1 cellular context compared by ENCODE assay signal in the genomic region with DNA sequence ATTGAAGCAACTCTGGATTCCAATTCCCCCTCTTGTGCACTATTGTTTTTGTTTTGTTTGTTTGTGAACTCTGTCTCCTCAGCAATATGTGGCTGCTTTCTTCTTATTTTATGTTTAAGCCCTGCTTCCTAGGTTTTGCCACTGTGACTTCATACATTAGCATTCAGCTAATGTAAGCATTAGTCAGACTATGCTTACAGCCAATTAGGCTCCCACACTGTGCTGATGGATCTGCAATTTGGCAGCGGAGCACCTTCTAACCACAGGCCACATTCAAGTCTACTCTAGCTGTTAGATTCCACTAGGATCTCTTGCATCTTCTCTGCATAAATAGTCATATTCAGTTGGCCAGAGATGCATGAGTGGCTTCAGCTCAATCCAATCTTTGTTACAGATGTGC.
TF ChIP-seq lines count a peak whose summit lies in the region.

No MANE protein-coding gene starts in this region.

TF ChIP-seq in IMR-90, 13 proteins besides CTCF, POLR2A, EP300 and RAD21:
- TF ChIP-seq CEBPB (IDR thresholded peaks at IDR 0.05; ENCODE audit: low read depth, low read length) = no peak
- TF ChIP-seq FOS (IDR thresholded peaks at IDR 0.05; ENCODE audit: low read depth, low read length) = peak; percentile 75
- TF ChIP-seq MAFK (IDR thresholded peaks at IDR 0.05; ENCODE audit: low read depth, low read length) = peak; percentile 72
- TF ChIP-seq RFX5 (IDR thresholded peaks at IDR 0.05; ENCODE audit: low read depth, low read length) = no peak
- no peak for TF ChIP-seq MXI1 (IDR thresholded peaks at IDR 0.05; ENCODE audit: borderline replicate concordance, low read depth, low read length)
- no peak for TF ChIP-seq NFE2L2 (IDR thresholded peaks at IDR 0.05; ENCODE audit: low read depth, low read length)
- TF ChIP-seq, protein P1, sequence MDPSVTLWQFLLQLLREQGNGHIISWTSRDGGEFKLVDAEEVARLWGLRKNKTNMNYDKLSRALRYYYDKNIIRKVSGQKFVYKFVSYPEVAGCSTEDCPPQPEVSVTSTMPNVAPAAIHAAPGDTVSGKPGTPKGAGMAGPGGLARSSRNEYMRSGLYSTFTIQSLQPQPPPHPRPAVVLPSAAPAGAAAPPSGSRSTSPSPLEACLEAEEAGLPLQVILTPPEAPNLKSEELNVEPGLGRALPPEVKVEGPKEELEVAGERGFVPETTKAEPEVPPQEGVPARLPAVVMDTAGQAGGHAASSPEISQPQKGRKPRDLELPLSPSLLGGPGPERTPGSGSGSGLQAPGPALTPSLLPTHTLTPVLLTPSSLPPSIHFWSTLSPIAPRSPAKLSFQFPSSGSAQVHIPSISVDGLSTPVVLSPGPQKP (IDR thresholded peaks at IDR 0.05; ENCODE audit: borderline replicate concordance, low read depth, low read length) = no peak
- peak; percentile 35 for TF ChIP-seq RCOR1 (IDR thresholded peaks at IDR 0.05; ENCODE audit: insufficient replicate concordance, low read length)
- no peak for TF ChIP-seq MAZ (IDR thresholded peaks at IDR 0.05; ENCODE audit: borderline replicate concordance, low read depth, low read length)
